ENCODE assay signal across 1 cellular context in the genomic region with DNA sequence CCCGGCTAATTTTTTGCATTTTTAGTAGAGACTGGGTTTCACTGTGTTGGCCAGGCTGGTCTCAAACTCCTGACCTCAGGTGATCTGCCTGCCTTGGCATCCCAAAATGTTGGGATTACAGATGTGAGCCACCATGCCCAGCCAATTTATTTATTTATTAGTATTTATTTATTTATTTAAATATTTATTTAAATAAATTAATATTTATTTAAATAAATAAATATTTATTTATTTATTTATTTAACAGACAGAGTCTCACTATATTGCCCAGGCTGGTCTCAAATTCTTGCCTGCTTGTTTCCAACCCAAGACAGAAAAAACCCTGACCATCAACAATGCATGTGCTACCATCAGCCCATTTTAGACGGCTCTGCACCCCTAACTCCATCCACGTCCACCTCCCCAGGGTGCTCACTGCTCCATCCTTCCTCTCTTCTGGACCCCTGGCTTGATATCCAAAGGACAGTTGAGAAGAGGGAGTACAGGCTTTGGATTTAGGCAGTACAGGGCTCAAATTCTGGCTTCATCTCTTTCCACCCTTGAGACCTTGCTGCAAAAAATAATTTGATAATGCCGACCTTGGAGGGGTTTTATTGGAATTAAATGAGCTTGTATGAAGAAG.
A peak's percentile ranks its signal among the peaks of the same experiment; 100 is the strongest.
TF ChIP-seq lines count a peak whose summit lies in the region.

No MANE protein-coding gene starts in this region.

TF ChIP-seq in HEK293, 187 proteins besides CTCF, POLR2A, EP300 and RAD21 (continued from another document):
- TF ChIP-seq, protein P1, sequence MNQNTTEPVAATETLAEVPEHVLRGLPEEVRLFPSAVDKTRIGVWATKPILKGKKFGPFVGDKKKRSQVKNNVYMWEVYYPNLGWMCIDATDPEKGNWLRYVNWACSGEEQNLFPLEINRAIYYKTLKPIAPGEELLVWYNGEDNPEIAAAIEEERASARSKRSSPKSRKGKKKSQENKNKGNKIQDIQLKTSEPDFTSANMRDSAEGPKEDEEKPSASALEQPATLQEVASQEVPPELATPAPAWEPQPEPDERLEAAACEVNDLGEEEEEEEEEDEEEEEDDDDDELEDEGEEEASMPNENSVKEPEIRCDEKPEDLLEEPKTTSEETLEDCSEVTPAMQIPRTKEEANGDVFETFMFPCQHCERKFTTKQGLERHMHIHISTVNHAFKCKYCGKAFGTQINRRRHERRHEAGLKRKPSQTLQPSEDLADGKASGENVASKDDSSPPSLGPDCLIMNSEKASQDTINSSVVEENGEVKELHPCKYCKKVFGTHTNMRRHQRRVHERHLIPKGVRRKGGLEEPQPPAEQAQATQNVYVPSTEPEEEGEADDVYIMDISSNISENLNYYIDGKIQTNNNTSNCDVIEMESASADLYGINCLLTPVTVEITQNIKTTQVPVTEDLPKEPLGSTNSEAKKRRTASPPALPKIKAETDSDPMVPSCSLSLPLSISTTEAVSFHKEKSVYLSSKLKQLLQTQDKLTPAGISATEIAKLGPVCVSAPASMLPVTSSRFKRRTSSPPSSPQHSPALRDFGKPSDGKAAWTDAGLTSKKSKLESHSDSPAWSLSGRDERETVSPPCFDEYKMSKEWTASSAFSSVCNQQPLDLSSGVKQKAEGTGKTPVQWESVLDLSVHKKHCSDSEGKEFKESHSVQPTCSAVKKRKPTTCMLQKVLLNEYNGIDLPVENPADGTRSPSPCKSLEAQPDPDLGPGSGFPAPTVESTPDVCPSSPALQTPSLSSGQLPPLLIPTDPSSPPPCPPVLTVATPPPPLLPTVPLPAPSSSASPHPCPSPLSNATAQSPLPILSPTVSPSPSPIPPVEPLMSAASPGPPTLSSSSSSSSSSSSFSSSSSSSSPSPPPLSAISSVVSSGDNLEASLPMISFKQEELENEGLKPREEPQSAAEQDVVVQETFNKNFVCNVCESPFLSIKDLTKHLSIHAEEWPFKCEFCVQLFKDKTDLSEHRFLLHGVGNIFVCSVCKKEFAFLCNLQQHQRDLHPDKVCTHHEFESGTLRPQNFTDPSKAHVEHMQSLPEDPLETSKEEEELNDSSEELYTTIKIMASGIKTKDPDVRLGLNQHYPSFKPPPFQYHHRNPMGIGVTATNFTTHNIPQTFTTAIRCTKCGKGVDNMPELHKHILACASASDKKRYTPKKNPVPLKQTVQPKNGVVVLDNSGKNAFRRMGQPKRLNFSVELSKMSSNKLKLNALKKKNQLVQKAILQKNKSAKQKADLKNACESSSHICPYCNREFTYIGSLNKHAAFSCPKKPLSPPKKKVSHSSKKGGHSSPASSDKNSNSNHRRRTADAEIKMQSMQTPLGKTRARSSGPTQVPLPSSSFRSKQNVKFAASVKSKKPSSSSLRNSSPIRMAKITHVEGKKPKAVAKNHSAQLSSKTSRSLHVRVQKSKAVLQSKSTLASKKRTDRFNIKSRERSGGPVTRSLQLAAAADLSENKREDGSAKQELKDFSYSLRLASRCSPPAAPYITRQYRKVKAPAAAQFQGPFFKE (tag by site-specific recombination; IDR thresholded peaks at IDR 0.05; ENCODE audit: borderline replicate concordance), result no peak
- TF ChIP-seq ZNF623 (tag by site-specific recombination; IDR thresholded peaks at IDR 0.05), result peak; percentile 30; the same call in 1 of the 2 replicates
- TF ChIP-seq, protein P2, sequence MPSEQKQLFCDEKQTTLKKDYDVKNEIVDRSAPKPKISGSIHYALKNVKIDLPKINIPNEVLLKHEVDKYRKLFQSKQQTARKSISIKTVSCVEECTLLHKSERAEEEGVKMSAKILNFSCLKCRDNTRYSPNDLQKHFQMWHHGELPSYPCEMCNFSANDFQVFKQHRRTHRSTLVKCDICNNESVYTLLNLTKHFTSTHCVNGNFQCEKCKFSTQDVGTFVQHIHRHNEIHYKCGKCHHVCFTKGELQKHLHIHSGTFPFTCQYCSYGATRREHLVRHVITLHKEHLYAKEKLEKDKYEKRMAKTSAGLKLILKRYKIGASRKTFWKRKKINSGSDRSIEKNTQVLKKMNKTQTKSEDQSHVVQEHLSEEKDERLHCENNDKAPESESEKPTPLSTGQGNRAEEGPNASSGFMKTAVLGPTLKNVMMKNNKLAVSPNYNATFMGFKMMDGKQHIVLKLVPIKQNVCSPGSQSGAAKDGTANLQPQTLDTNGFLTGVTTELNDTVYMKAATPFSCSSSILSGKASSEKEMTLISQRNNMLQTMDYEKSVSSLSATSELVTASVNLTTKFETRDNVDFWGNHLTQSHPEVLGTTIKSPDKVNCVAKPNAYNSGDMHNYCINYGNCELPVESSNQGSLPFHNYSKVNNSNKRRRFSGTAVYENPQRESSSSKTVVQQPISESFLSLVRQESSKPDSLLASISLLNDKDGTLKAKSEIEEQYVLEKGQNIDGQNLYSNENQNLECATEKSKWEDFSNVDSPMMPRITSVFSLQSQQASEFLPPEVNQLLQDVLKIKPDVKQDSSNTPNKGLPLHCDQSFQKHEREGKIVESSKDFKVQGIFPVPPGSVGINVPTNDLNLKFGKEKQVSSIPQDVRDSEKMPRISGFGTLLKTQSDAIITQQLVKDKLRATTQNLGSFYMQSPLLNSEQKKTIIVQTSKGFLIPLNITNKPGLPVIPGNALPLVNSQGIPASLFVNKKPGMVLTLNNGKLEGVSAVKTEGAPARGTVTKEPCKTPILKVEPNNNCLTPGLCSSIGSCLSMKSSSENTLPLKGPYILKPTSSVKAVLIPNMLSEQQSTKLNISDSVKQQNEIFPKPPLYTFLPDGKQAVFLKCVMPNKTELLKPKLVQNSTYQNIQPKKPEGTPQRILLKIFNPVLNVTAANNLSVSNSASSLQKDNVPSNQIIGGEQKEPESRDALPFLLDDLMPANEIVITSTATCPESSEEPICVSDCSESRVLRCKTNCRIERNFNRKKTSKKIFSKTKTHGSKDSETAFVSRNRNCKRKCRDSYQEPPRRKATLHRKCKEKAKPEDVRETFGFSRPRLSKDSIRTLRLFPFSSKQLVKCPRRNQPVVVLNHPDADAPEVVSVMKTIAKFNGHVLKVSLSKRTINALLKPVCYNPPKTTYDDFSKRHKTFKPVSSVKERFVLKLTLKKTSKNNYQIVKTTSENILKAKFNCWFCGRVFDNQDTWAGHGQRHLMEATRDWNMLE (tag by site-specific recombination; conservative IDR thresholded peaks at IDR 0.05; ENCODE audit: low read depth), result peak; percentile 56; the same call in 1 of the 2 replicates
- no peak for TF ChIP-seq ZEB2 (tag by site-specific recombination; IDR thresholded peaks at IDR 0.05)
- TF ChIP-seq ZNF433 (tag by site-specific recombination; IDR thresholded peaks at IDR 0.05; ENCODE audit: low read depth), result no peak
- no peak for TF ChIP-seq ZNF791 (tag by site-specific recombination; IDR thresholded peaks at IDR 0.05)
- no peak for TF ChIP-seq ZNF10 (tag by site-specific recombination; IDR thresholded peaks at IDR 0.05)
- TF ChIP-seq, protein P3, sequence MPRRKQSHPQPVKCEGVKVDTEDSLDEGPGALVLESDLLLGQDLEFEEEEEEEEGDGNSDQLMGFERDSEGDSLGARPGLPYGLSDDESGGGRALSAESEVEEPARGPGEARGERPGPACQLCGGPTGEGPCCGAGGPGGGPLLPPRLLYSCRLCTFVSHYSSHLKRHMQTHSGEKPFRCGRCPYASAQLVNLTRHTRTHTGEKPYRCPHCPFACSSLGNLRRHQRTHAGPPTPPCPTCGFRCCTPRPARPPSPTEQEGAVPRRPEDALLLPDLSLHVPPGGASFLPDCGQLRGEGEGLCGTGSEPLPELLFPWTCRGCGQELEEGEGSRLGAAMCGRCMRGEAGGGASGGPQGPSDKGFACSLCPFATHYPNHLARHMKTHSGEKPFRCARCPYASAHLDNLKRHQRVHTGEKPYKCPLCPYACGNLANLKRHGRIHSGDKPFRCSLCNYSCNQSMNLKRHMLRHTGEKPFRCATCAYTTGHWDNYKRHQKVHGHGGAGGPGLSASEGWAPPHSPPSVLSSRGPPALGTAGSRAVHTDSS (tag by site-specific recombination; IDR thresholded peaks at IDR 0.05), result no peak
- no peak for TF ChIP-seq ZNF121 (tag by site-specific recombination; IDR thresholded peaks at IDR 0.05)
- TF ChIP-seq ZNF555 (tag by site-specific recombination; conservative IDR thresholded peaks at IDR 0.05), result peak; percentile 36
- no peak for TF ChIP-seq ZNF366 (tag by site-specific recombination; conservative IDR thresholded peaks at IDR 0.05)
- TF ChIP-seq ZNF610 (tag by site-specific recombination; IDR thresholded peaks at IDR 0.05; ENCODE audit: borderline replicate concordance), result no peak
- no peak for TF ChIP-seq ZNF391 (tag by site-specific recombination; IDR thresholded peaks at IDR 0.05; ENCODE audit: borderline replicate concordance, low read depth)
- TF ChIP-seq KLF16 (tag by site-specific recombination; IDR thresholded peaks at IDR 0.05), result no peak
- TF ChIP-seq, protein P4, sequence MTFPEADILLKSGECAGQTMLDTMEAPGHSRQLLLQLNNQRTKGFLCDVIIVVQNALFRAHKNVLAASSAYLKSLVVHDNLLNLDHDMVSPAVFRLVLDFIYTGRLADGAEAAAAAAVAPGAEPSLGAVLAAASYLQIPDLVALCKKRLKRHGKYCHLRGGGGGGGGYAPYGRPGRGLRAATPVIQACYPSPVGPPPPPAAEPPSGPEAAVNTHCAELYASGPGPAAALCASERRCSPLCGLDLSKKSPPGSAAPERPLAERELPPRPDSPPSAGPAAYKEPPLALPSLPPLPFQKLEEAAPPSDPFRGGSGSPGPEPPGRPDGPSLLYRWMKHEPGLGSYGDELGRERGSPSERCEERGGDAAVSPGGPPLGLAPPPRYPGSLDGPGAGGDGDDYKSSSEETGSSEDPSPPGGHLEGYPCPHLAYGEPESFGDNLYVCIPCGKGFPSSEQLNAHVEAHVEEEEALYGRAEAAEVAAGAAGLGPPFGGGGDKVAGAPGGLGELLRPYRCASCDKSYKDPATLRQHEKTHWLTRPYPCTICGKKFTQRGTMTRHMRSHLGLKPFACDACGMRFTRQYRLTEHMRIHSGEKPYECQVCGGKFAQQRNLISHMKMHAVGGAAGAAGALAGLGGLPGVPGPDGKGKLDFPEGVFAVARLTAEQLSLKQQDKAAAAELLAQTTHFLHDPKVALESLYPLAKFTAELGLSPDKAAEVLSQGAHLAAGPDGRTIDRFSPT (tag by site-specific recombination; IDR thresholded peaks at IDR 0.05), result no peak
- TF ChIP-seq ZNF426 (tag by site-specific recombination; IDR thresholded peaks at IDR 0.05), result peak; percentile 43
